Comparison of ENCODE assay signal across 1 cellular context in the genomic region with DNA sequence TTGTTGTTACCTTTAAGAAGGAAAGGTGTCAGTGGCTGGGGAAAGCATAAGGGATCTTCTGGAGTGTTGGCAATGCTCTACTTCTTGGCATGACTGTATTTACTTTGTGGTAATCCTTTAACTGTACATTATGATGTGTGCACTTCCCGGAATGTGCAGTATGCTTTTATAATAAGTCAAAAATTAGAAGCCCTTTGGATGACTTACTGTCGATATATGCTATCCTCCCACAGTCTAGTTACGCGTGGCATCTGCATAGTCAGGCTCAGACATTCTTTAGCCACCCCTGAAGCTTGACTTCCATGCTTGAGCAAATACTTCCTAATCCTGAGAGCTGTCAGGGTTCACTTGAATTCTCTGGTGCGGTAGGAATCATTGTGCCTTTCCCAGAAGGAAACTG.
TF ChIP-seq lines count a peak whose summit lies in the region.

No MANE protein-coding gene starts in this region.

TF ChIP-seq in HepG2, 621 proteins besides CTCF, POLR2A, EP300 and RAD21 (continued from another document):
- TF ChIP-seq, protein P1, sequence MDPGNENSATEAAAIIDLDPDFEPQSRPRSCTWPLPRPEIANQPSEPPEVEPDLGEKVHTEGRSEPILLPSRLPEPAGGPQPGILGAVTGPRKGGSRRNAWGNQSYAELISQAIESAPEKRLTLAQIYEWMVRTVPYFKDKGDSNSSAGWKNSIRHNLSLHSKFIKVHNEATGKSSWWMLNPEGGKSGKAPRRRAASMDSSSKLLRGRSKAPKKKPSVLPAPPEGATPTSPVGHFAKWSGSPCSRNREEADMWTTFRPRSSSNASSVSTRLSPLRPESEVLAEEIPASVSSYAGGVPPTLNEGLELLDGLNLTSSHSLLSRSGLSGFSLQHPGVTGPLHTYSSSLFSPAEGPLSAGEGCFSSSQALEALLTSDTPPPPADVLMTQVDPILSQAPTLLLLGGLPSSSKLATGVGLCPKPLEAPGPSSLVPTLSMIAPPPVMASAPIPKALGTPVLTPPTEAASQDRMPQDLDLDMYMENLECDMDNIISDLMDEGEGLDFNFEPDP (CRISPR knock-in tag; conservative IDR thresholded peaks at IDR 0.05) = no peak
- no peak for TF ChIP-seq PLRG1 (conservative IDR thresholded peaks at IDR 0.05)
